24 cellular contexts compared by ENCODE assay signal in the genomic region with DNA sequence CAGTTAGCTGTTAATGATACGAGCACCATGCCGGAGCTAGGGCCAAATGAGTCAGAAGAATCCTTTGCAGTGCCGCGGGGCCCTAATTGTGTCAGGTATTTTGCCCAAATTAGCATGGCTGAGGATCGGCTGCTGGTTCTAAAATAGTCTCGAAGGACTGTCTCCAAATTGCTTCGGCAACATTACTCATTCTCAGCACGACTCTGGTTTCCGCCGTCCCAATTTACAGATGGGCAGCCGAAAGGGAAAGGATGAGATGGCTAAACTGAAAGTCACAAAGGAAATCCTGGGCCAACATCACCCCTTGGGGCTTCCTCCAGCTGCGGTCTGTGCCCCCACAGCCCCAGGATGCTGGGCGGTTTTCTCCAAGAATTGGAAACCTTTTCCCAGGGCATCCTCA.
"Had no signal": no experiment of that assay in that cellular context is flagged by ENCODE, and none has a peak within 500 bp of the region (broad histone marks: within the 10 kb centered on the region; RNA-seq: fewer than 3 reads in every experiment).

No MANE protein-coding gene starts in this region.

- H3K27ac ChIP-seq: neural progenitor cell, ovary, parathyroid adenoma, psoas muscle, right lobe of liver, sigmoid colon, stomach, thoracic aorta, thyroid gland, tibial nerve, upper lobe of left lung, vagina had no signal

- ATAC-seq: natural killer cell; psoas muscle; right cardiac atrium; right lobe of liver; stimulated activated effector memory CD8-positive, alpha-beta T cell treated with anti-CD3 and anti-CD28 coated beads, Interleukin-12 subunit alpha, Interleukin-12 subunit beta, amount 100 ng/mL, for 72 hours; stimulated activated naive B cell treated with anti-CD40 and anti-IgM and Interleukin-4, amounts not matched to agents 10 μg/mL and 1 μg/mL and 100 μg/mL, for 72 hours had no signal

- DNase-seq: natural killer cell; occipital lobe; ovary; psoas muscle; right cardiac atrium; right lobe of liver; sigmoid colon; small intestine; stimulated activated CD4-positive, alpha-beta T cell treated with anti-CD3 and anti-CD28 coated beads, Interleukin-15, amount 100 ng/mL, for 24 hours; stimulated activated CD4-positive, alpha-beta T cell treated with anti-CD3 and anti-CD28 coated beads, Interleukin-2, amount 100 ng/mL, for 24 hours; stimulated activated CD4-positive, alpha-beta T cell treated with anti-CD3 and anti-CD28 coated beads, Interleukin-2, amount 100 ng/mL, for 48 hours; stimulated activated CD4-positive, alpha-beta T cell treated with anti-CD3 and anti-CD28 coated beads, Interleukin-4, amount 100 ng/mL, for 24 hours; stimulated activated naive B cell treated with anti-CD40 and anti-IgM and Interleukin-4, amounts not matched to agents 10 μg/mL and 1 μg/mL and 100 μg/mL, for 72 hours; stimulated activated naive CD4-positive, alpha-beta T cell treated with Interleukin-2 at 50 U/mL for 16 hours; stomach; thyroid gland; trophoblast cell; upper lobe of left lung had no signal
